In genomic region chr17:40110026-40110425, GRCh38 we compare ENCODE assay signal across 13 cellular contexts. TPM values are rescaled to one million over a fixed set of nuclear protein-coding genes. Genes with fewer than 3 reads are reported as not detected.
DNase-seq lines count a peak whose midpoint lies in the region; ATAC-seq and TF ChIP-seq lines count a peak whose summit lies in the region.
"Had no signal": no experiment of that assay in that cellular context is flagged by ENCODE, and none has a peak within 500 bp of the region (broad histone marks: within the 10 kb centered on the region; RNA-seq: fewer than 3 reads in every experiment).

No MANE protein-coding gene starts in this region.

- DNase-seq in Caco-2 (no peak), gastrocnemius medialis (no peak), NCI-H510A treated with DMSO at 0.1 percent for 48 hours (lab: John Stamatoyannopoulos, UW) (no peak), NCI-H345 treated with DMSO at 0.1 percent for 48 hours (lab: John Stamatoyannopoulos, UW; ENCODE audit: unreplicated experiment) (no peak), epidermal melanocyte (ENCODE audit: insufficient read length, low spot score) (no peak), DMS79 treated with DMSO at 0.1 percent for 48 hours (lab: John Stamatoyannopoulos, UW) (no peak)
- DNase-seq: activated effector memory CD4-positive, alpha-beta T cell treated with Interleukin-2 at 50 U/mL for 16 hours; DND-41; foreskin melanocyte; NCI-H526 treated with DMSO at 0.1 percent for 48 hours had no signal

- no peak for TF ChIP-seq POLR2A in gastrocnemius medialis (IDR thresholded peaks at IDR 0.05)

- H3K27ac Mint-ChIP-seq in Caco-2 (ENCODE audit: unreplicated experiment), result peak overlapping the region; percentile 86

- POLR2A ChIA-PET in Caco-2 (lab: Charles Lee), result interaction anchor here (0.6 to 5.2 kb wide), 3 partner anchors 9 to 82 kb away, joined by 3 to 166 read pairs (median 5); partner anchors contain the start of gene NR1D1

- no peaks in the 10 kb centered on the region for H3K27me3 Mint-ChIP-seq in Caco-2 (ENCODE audit: insufficient read depth, unreplicated experiment)

- in situ Hi-C loops in gastrocnemius medialis (cut with MboI; ENCODE audit: low sequenced_read_pairs in 4 of 4), result loop anchor here in 2 of 4 donors (5.0 to 10.0 kb wide), 2 partner anchors 55 to 57 kb away; no protein-coding TSS in a partner anchor

- peaks cover 20% of the 10 kb centered on the region for H3K36me3 Mint-ChIP-seq in Caco-2 (ENCODE audit: insufficient read depth, unreplicated experiment)

- H3K9ac ChIP-seq in iPS-20b (ENCODE audit: low read depth, low read length), result peak overlapping the region; percentile 27; the same call in 1 of the 2 replicates

- H3K4me1 ChIP-seq in Caco-2 (peaks cover 66% of the 10 kb centered on the region), iPS-20b (ENCODE audit: insufficient read depth, low read length) (peaks cover 56% of the 10 kb centered on the region), gastrocnemius medialis (peaks cover 88 to 95% of the 10 kb centered on the region in 2 donors)

- H3K27me3 ChIP-seq in Caco-2 (replicated peaks; ENCODE audit: control insufficient read depth, insufficient read depth, low read length), result no peaks in the 10 kb centered on the region
- peaks cover 31% of the 10 kb centered on the region for H3K27me3 ChIP-seq in iPS-20b (ENCODE audit: insufficient read depth, low read length)
- H3K27me3 ChIP-seq in gastrocnemius medialis, result no peaks in the 10 kb centered on the region
- H3K27me3 ChIP-seq: neutrophil had no signal

- H3K4me3 Mint-ChIP-seq in Caco-2 (ENCODE audit: unreplicated experiment), result no peak overlapping the region

- H3K4me1 Mint-ChIP-seq in Caco-2 (ENCODE audit: low read depth, unreplicated experiment), result peaks cover 56% of the 10 kb centered on the region

- intact Hi-C loops in Caco-2 (cut with micrococcal nuclease; ENCODE audit: unreplicated experiment) (no loop called here), gastrocnemius medialis (cut with DNase I; ENCODE audit: low total_unique reads) (loop anchor here (5.0 kb wide), 2 partner anchors 177 to 207 kb away; partner anchors contain the start of gene CDC6)

- H3K27ac ChIP-seq in adipose tissue (ENCODE audit: low read depth, low read length) (peak overlapping the region; percentile 29), iPS-20b (ENCODE audit: low read length) (no peak overlapping the region), gastrocnemius medialis (peak overlapping the region; percentile 93 to 100 (median 96))
- H3K27ac ChIP-seq: neutrophil had no signal

- H3K9me3 ChIP-seq in Caco-2 (no peaks in the 10 kb centered on the region), iPS-20b (ENCODE audit: insufficient read depth, low read depth, low read length) (no peaks in the 10 kb centered on the region), gastrocnemius medialis (no peaks in the 10 kb centered on the region)
- H3K9me3 ChIP-seq: neutrophil had no signal

- WGBS in adipose tissue, 3 donors, result 62 to 78% (median 74%) methylated on average over 2 of the region's 2 CpGs

- H3K36me3 ChIP-seq in Caco-2 (ENCODE audit: control insufficient read depth, insufficient read depth, low read length) (no peaks in the 10 kb centered on the region), iPS-20b (ENCODE audit: insufficient read depth, low read depth, low read length) (no peaks in the 10 kb centered on the region), gastrocnemius medialis (no peaks in the 10 kb centered on the region)
- H3K36me3 ChIP-seq: neutrophil had no signal

- no peak for ATAC-seq in gastrocnemius medialis

- H3K9me3 Mint-ChIP-seq in Caco-2 (ENCODE audit: unreplicated experiment), result no peaks in the 10 kb centered on the region

- H3K4me3 ChIP-seq in Caco-2 (ENCODE audit: low read depth, low read length) (no peak overlapping the region), iPS-20b (ENCODE audit: low read length) (no peak overlapping the region), gastrocnemius medialis (no peak overlapping the region)

- BruUV-seq in Caco-2 (replicated peaks; lab: Mats Ljungman, UMichigan), result no TSS peak

- CTCF ChIA-PET in Caco-2 (lab: Charles Lee), result interaction anchor here (0.6 to 5.9 kb wide), 6 partner anchors 9 to 97 kb away, joined by 3 to 136 read pairs (median 6); partner anchors contain the start of genes CASC3 and NR1D1

- TF ChIP-seq CTCF in Caco-2 (IDR thresholded peaks at IDR 0.05; ENCODE audit: insufficient read depth in 1 of 2, low read depth in 1 of 2, low read length in 1 of 2, severe bottlenecking in 1 of 2, unreplicated experiment in 1 of 2) (no peak), gastrocnemius medialis (IDR thresholded peaks at IDR 0.05 in 4 of 5, conservative IDR thresholded peaks at IDR 0.05 in 1 of 5) (no peak)

RNA-seq across cellular contexts. Expression of gene NR1D1, which starts 9.6 kb away (rescaled TPM):
- total RNA-seq in Caco-2 (2022) (8.9 and 11.3 TPM in 2 replicates), gastrocnemius medialis (10 to 100 TPM; 16.0 to 34.2 (median 18.3) TPM)
- 10 to 100 TPM in 2 of 3 donors, 1 to 10 TPM in 1; 7.3 to 20.7 (median 15.0) TPM for polyA plus RNA-seq in adipose tissue

RNA-seq across cellular contexts. Expression of gene MSL1, which starts 11.7 kb away (rescaled TPM):
- total RNA-seq in Caco-2 (2022), result 82.6 and 86.9 TPM in 2 replicates
- 10 to 100 TPM; 33.8 to 88.4 (median 62.1) TPM for polyA plus RNA-seq in adipose tissue
- total RNA-seq in gastrocnemius medialis, result 10 to 100 TPM; 75.7 to 96.3 (median 85.9) TPM

RNA-seq across cellular contexts. Expression of gene CASC3, which starts 30.3 kb away (rescaled TPM):
- total RNA-seq in Caco-2 (2022) (102 and 110 TPM in 2 replicates), gastrocnemius medialis (10 to 100 TPM; 35.8 to 41.3 (median 39.8) TPM)
- 10 to 100 TPM; 28.0 to 62.2 (median 43.2) TPM for polyA plus RNA-seq in adipose tissue

RNA-seq across cellular contexts. Expression of gene THRA, which starts 47.3 kb away (rescaled TPM):
- 27.3 and 29.3 TPM in 2 replicates for total RNA-seq in Caco-2 (2022)
- polyA plus RNA-seq in adipose tissue, result 10 to 100 TPM; 22.5 to 64.0 (median 60.6) TPM
- 10 to 100 TPM; 42.2 to 71.6 (median 48.2) TPM for total RNA-seq in gastrocnemius medialis

RNA-seq across cellular contexts. Expression of gene MED24, which starts 55.8 kb away (rescaled TPM):
- total RNA-seq in Caco-2 (2022) (119 and 122 TPM in 2 replicates), gastrocnemius medialis (100 to 1,000 TPM in 2 of 4 donors, 10 to 100 TPM in 2; 54.2 to 124 (median 93.9) TPM)
- polyA plus RNA-seq in adipose tissue, result 10 to 100 TPM; 29.2 to 55.6 (median 41.2) TPM
